8 cellular contexts compared by ENCODE assay signal in the genomic region with DNA sequence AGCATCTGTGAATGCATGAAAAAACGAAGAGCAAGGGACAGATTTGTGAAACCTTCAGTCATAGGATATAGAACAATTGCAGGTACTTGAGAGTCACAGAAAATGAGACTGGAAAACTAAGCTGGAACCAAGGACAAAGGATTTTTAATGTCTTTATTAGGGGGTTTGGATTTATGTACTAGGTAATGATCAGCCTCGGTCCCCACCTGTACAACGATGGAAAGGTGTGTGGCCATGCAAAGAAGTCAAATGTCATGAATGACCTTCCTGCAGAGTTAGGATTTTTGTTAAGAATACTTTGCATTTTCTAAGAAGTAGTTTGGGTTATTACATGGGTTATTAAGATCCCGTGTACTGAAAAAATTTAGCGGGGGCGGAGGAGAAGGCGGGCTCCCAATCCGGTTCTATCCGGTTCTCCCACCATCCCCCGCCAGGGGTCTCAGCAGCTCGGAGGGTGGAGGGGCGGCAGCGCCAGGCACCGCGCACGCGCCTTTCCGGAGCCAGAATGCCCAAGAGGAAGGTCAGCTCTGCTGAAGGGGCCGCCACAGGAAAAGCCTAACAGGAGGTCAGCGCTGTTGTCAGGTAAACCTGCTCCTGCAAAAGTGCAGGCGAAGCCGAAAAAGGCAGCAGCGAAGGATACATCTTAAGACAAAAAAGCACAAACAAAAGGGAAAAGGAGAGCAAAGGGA.
DNase-seq lines count a peak whose midpoint lies in the region; ATAC-seq and TF ChIP-seq lines count a peak whose summit lies in the region.
"Had no signal": no experiment of that assay in that cellular context is flagged by ENCODE, and none has a peak within 500 bp of the region (broad histone marks: within the 10 kb centered on the region; RNA-seq: fewer than 3 reads in every experiment).

No MANE protein-coding gene starts in this region.

- H3K36me3 ChIP-seq in lung (ENCODE audit: control insufficient read depth in 2 of 2, insufficient read depth in 2 of 2, low read length in 2 of 2) (no peaks in the 10 kb centered on the region), suprapubic skin (no peaks in the 10 kb centered on the region)

- 29 to 42% methylated on average over 23 of the region's 23 CpGs for WGBS in lung, 2 donors
- WGBS in suprapubic skin: 63% methylated on average over 23 of the region's 23 CpGs

- TF ChIP-seq POLR2A in suprapubic skin (IDR thresholded peaks at IDR 0.05): no peak

- ATAC-seq in lung (ENCODE audit: insufficient read depth, low FRiP score): peak; percentile 59
- ATAC-seq in HG02759 (IDR thresholded peaks at IDR 0.05; ENCODE audit: unreplicated experiment): no peak

- peak overlapping the region; percentile 1 for H3K4me3 ChIP-seq in epithelial cell of proximal tubule (ENCODE audit: low read depth, low read length)
- no peak overlapping the region for H3K4me3 ChIP-seq in lung
- H3K4me3 ChIP-seq in suprapubic skin: peak overlapping the region; percentile 35
- H3K4me3 ChIP-seq: PC-9 had no signal

- H3K27me3 ChIP-seq in lung (ENCODE audit: control insufficient read depth, insufficient read depth): no peaks in the 10 kb centered on the region
- no peaks in the 10 kb centered on the region for H3K27me3 ChIP-seq in suprapubic skin

- H3K9me3 ChIP-seq in lung (ENCODE audit: control insufficient read depth in 2 of 2, insufficient read depth in 1 of 2, low read length in 1 of 2): no peaks in the 10 kb centered on the region
- no peaks in the 10 kb centered on the region for H3K9me3 ChIP-seq in suprapubic skin

- H3K4me1 ChIP-seq in lung (ENCODE audit: control insufficient read depth in 2 of 2, insufficient read depth in 2 of 2, low read length in 2 of 2): no peaks in the 10 kb centered on the region
- no peaks in the 10 kb centered on the region for H3K4me1 ChIP-seq in suprapubic skin

- TF ChIP-seq CTCF in epithelial cell of proximal tubule (conservative IDR thresholded peaks at IDR 0.05; ENCODE audit: low read depth, low read length) (no peak), lung (IDR thresholded peaks at IDR 0.05; ENCODE audit: control extremely low read depth, extremely low read depth) (no peak), suprapubic skin (IDR thresholded peaks at IDR 0.05) (no peak)

- DNase-seq in NCI-H524 (lab: John Stamatoyannopoulos, UW) (peak; percentile 7 to 47), epithelial cell of proximal tubule (ENCODE audit: low read depth) (no peak), lung (ENCODE audit: low spot score) (peak; percentile 36), suprapubic skin (ENCODE audit: low spot score in 2 of 2) (peak in 1 of 2 donors; percentile 68), GOT3 (lab: John Stamatoyannopoulos, UW) (no peak)
- DNase-seq in activated CD4-positive, alpha-beta T cell treated with anti-CD3 and anti-CD28 coated beads for 4 hours: no peak
- DNase-seq: PC-9 had no signal

- peak overlapping the region in 1 of 2 donors; percentile 53 for H3K27ac ChIP-seq in lung (ENCODE audit: low read depth in 1 of 2, low read length in 1 of 2)
- H3K27ac ChIP-seq in suprapubic skin: no peak overlapping the region
- H3K27ac ChIP-seq: PC-9 had no signal

- TF ChIP-seq EP300 in suprapubic skin (IDR thresholded peaks at IDR 0.05): no peak

Comparison
In these comparisons a context has a peak if more than half of its experiments do, and no peak if none do; other contexts are left out.
1. DNase-seq: peak in NCI-H524 (2 of 2) and lung (single experiment); none in epithelial cell of proximal tubule (single experiment), activated CD4-positive, alpha-beta T cell treated with anti-CD3 and anti-CD28 coated beads for 4 hours (0 of 2) and GOT3 (single experiment).